ENCODE assay signal across 8 cellular contexts in genomic region chr9:6413365-6414263, GRCh38. TPM values are rescaled to one million over a fixed set of nuclear protein-coding genes. Genes with fewer than 3 reads are reported as not detected.
DNase-seq lines count a peak whose midpoint lies in the region; ATAC-seq and TF ChIP-seq lines count a peak whose summit lies in the region.

No MANE protein-coding gene starts in this region.

- peak overlapping the region; percentile 90 for H3K4me3 Mint-ChIP-seq in T-helper 1 cell treated with Interleukin-12 subunit alpha and Interleukin-12 subunit beta and Interleukin-4 antibody, amounts not matched to agents 30 μg/mL and 1 μg/mL, for 36 hours

- H3K27me3 Mint-ChIP-seq in T-helper 1 cell treated with Interleukin-12 subunit alpha and Interleukin-12 subunit beta and Interleukin-4 antibody, amounts not matched to agents 30 μg/mL and 1 μg/mL, for 36 hours (ENCODE audit: low read depth) = no peaks in the 10 kb centered on the region

- H3K4me1 ChIP-seq in BLaER1 (peaks cover 63% of the 10 kb centered on the region), body of pancreas (peaks cover 42% of the 10 kb centered on the region), spleen (peaks cover 30 to 73% (median 58%) of the 10 kb centered on the region in 6 donors)

- no peak for TF ChIP-seq POLR2A in body of pancreas (IDR thresholded peaks at IDR 0.05)
- no peak for TF ChIP-seq POLR2A in spleen (IDR thresholded peaks at IDR 0.05)

- peaks cover 49% of the 10 kb centered on the region for H3K4me1 Mint-ChIP-seq in T-helper 1 cell treated with Interleukin-12 subunit alpha and Interleukin-12 subunit beta and Interleukin-4 antibody, amounts not matched to agents 30 μg/mL and 1 μg/mL, for 36 hours (ENCODE audit: low read depth)

- H4K20me1 ChIP-seq in BLaER1 = peaks cover 53% of the 10 kb centered on the region

- no peak for TF ChIP-seq CTCF in body of pancreas (IDR thresholded peaks at IDR 0.05)
- peak in 1 of 11 experiments; percentile 3 for TF ChIP-seq CTCF in spleen (IDR thresholded peaks at IDR 0.05 in 8 of 11, conservative IDR thresholded peaks at IDR 0.05 in 3 of 11)

- H3K4me2 ChIP-seq in BLaER1 = peak overlapping the region; percentile 95

- peaks cover 15% of the 10 kb centered on the region for H3K36me3 Mint-ChIP-seq in T-helper 1 cell treated with Interleukin-12 subunit alpha and Interleukin-12 subunit beta and Interleukin-4 antibody, amounts not matched to agents 30 μg/mL and 1 μg/mL, for 36 hours (ENCODE audit: low read depth)

- H3K36me3 ChIP-seq in BLaER1 (peaks cover 25% of the 10 kb centered on the region), body of pancreas (replicated peaks in 1 of 2; ENCODE audit: insufficient read depth in 1 of 2, low read depth in 2 of 2) (no peaks in the 10 kb centered on the region), spleen (peaks cover 0 to 4% (median 0%) of the 10 kb centered on the region in 6 donors)

- H3K9me3 Mint-ChIP-seq in T-helper 1 cell treated with Interleukin-12 subunit alpha and Interleukin-12 subunit beta and Interleukin-4 antibody, amounts not matched to agents 30 μg/mL and 1 μg/mL, for 36 hours = no peaks in the 10 kb centered on the region

- intact Hi-C loops in body of pancreas (cut with DNase I) = no loop called here
- intact Hi-C loops in spleen (cut with DNase I; ENCODE audit: low total_unique reads) = loop anchor here (10.0 kb wide), 1 partner anchor 271 kb away; no protein-coding TSS in a partner anchor

- H3K27ac ChIP-seq in BLaER1 = peak overlapping the region; percentile 100
- H3K27ac ChIP-seq in body of pancreas = peak overlapping the region; percentile 46 to 85 (median 76)
- peak overlapping the region; percentile 81 to 97 (median 94) for H3K27ac ChIP-seq in spleen

- peak; percentile 31 to 58 (median 44) for DNase-seq in body of pancreas
- peak; percentile 29 for DNase-seq in iPS-NIHi7 (ENCODE audit: extremely low spot score)
- peak; percentile 93 for DNase-seq in spleen
- DNase-seq in NCI-H1694 (lab: John Stamatoyannopoulos, UW) = no peak

- WGBS in body of pancreas, 2 donors = 0% methylated on average over 91 of the region's 93 CpGs; no CpG with 5 or more reads in 1 of the 2 donors
- WGBS in spleen, 5 donors = 0 to 1% (median 0%) methylated on average over 44 to 93 of the region's 93 CpGs

- H3K4me3 ChIP-seq in BLaER1 (peak overlapping the region; percentile 100), body of pancreas (peak overlapping the region; percentile 72 to 94), spleen (peak overlapping the region; percentile 60 to 100 (median 96))

- H3K27ac Mint-ChIP-seq in T-helper 1 cell treated with Interleukin-12 subunit alpha and Interleukin-12 subunit beta and Interleukin-4 antibody, amounts not matched to agents 30 μg/mL and 1 μg/mL, for 36 hours = peak overlapping the region; percentile 72

- H3K9ac ChIP-seq in BLaER1 = peak overlapping the region; percentile 100

- H3K9me3 ChIP-seq in BLaER1 = no peaks in the 10 kb centered on the region
- no peaks in the 10 kb centered on the region for H3K9me3 ChIP-seq in body of pancreas
- H3K9me3 ChIP-seq in spleen = no peaks in the 10 kb centered on the region

- H3K27me3 ChIP-seq in BLaER1 (no peaks in the 10 kb centered on the region), body of pancreas (no peaks in the 10 kb centered on the region), spleen (replicated peaks in 1 of 7) (no peaks in the 10 kb centered on the region)

- ATAC-seq in GM19372 (IDR thresholded peaks at IDR 0.05; ENCODE audit: low read depth, unreplicated experiment) (peak; percentile 11), HG03439 (IDR thresholded peaks at IDR 0.05; ENCODE audit: unreplicated experiment) (peak; percentile 7), body of pancreas (peak; percentile 49)

RNA-seq across cellular contexts. Expression of gene UHRF2, which starts 0.6 kb away (rescaled TPM):
- total RNA-seq in body of pancreas (10 to 100 TPM; 52.1 to 69.8 TPM), spleen (100 to 1,000 TPM in 1 of 7 donors, 10 to 100 TPM in 6; 57.6 to 120 (median 66.7) TPM)
- polyA plus RNA-seq in spleen = 10 to 100 TPM; 26.3 to 38.7 (median 29.4) TPM
